ENCODE assay signal across 1 cellular context in the genomic region with DNA sequence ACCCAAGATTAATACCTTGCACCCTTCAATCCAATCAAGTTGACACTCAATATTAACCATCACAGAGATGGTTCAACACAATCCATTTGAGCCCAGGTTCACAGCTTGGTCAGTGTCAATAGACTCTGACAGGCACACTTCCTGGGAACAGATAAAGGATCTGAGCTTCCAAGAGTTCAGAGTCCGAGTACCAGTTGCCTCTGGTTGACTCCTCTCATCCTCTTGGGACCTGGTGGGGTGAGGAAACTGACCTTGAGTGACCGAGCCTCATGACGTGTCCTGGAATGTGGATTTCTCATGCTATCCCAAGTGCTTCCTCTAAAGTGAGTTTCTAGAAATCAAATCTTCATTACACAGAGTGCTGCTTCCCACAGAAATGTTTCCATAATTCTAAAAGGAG.
TF ChIP-seq lines count a peak whose summit lies in the region.

No MANE protein-coding gene starts in this region.

TF ChIP-seq in HepG2, 621 proteins besides CTCF, POLR2A, EP300 and RAD21 (continued from another document and continues in another):
- TF ChIP-seq TERF1 (CRISPR knock-in tag; IDR thresholded peaks at IDR 0.05) (no peak), RXRB (CRISPR knock-in tag; IDR thresholded peaks at IDR 0.05; ENCODE audit: borderline replicate concordance) (peak; percentile 97), GABPA (IDR thresholded peaks at IDR 0.05; ENCODE audit: low read depth, low read length) (no peak), GABPA (CRISPR knock-in tag; IDR thresholded peaks at IDR 0.05; ENCODE audit: low read depth) (peak; percentile 51; the same call in 1 of the 2 replicates), PHF20 (CRISPR knock-in tag; IDR thresholded peaks at IDR 0.05) (no peak), ARID3A (IDR thresholded peaks at IDR 0.05; ENCODE audit: low read depth, low read length) (peak; percentile 43; the same call in 1 of the 2 replicates), THAP11 (CRISPR knock-in tag; IDR thresholded peaks at IDR 0.05) (0 out of 2 replicates have a peak, but pooled peaks have one; percentile 41), TGIF2 (CRISPR knock-in tag; IDR thresholded peaks at IDR 0.05) (no peak), MIER2 (CRISPR knock-in tag; IDR thresholded peaks at IDR 0.05) (peak; percentile 74; the same call in 1 of the 2 replicates), ZNF558 (CRISPR knock-in tag; IDR thresholded peaks at IDR 0.05; ENCODE audit: borderline replicate concordance) (no peak), ZBTB21 (CRISPR knock-in tag; IDR thresholded peaks at IDR 0.05) (no peak), PBX3 (CRISPR knock-in tag; IDR thresholded peaks at IDR 0.05; ENCODE audit: borderline replicate concordance) (no peak), PAF1 (CRISPR knock-in tag; IDR thresholded peaks at IDR 0.05) (no peak), ZNF772 (CRISPR knock-in tag; IDR thresholded peaks at IDR 0.05) (0 out of 2 replicates have a peak, but pooled peaks have one; percentile 49), MAFK (conservative IDR thresholded peaks at IDR 0.05 in 1 of 2, IDR thresholded peaks at IDR 0.05 in 1 of 2; ENCODE audit: low read length in 2 of 2) (no peak), MEF2D (CRISPR knock-in tag; IDR thresholded peaks at IDR 0.05) (no peak), PHF5A (CRISPR knock-in tag; IDR thresholded peaks at IDR 0.05; ENCODE audit: low read depth, unreplicated experiment) (peak; percentile 70), STAG1 (CRISPR knock-in tag; IDR thresholded peaks at IDR 0.05) (no peak), TEAD3 (CRISPR knock-in tag; optimal IDR thresholded peaks at IDR 0.05; ENCODE audit: borderline replicate concordance) (peak; percentile 98), NR0B2 (CRISPR knock-in tag; IDR thresholded peaks at IDR 0.05) (no peak), HNF4G (IDR thresholded peaks at IDR 0.05; ENCODE audit: borderline replicate concordance, low read depth, low read length) (peak; percentile 74), HNF4G (CRISPR knock-in tag; IDR thresholded peaks at IDR 0.05; ENCODE audit: borderline replicate concordance, low read depth) (peak; percentile 86; the same call in 1 of the 2 replicates), LCORL (IDR thresholded peaks at IDR 0.05) (no peak; the same call in 1 of the 2 replicates), LCORL (CRISPR knock-in tag; IDR thresholded peaks at IDR 0.05) (0 out of 2 replicates have a peak, but pooled peaks have one; percentile 57), ZMYM2 (CRISPR knock-in tag; IDR thresholded peaks at IDR 0.05) (peak; percentile 75; the same call in 1 of the 2 replicates), ZNF614 (CRISPR knock-in tag; IDR thresholded peaks at IDR 0.05; ENCODE audit: borderline replicate concordance) (peak; percentile 89), MAZ (IDR thresholded peaks at IDR 0.05; ENCODE audit: borderline replicate concordance, low read depth, low read length) (no peak), MAZ (CRISPR knock-in tag; IDR thresholded peaks at IDR 0.05; ENCODE audit: low read depth) (0 out of 2 replicates have a peak, but pooled peaks have one; percentile 48), FUBP1 (CRISPR knock-in tag; IDR thresholded peaks at IDR 0.05; ENCODE audit: borderline replicate concordance) (no peak), ZMYM4 (CRISPR knock-in tag; IDR thresholded peaks at IDR 0.05) (peak; percentile 80), NR2F1 (CRISPR knock-in tag; IDR thresholded peaks at IDR 0.05) (peak in 1 of 2 experiments; percentile 59; a peak in 2 of 4 replicates), IKZF1 (IDR thresholded peaks at IDR 0.05) (no peak), ZNF710 (CRISPR knock-in tag; IDR thresholded peaks at IDR 0.05; ENCODE audit: borderline replicate concordance) (peak; percentile 51; the same call in 1 of the 2 replicates), ETV5 (CRISPR knock-in tag; IDR thresholded peaks at IDR 0.05; ENCODE audit: borderline replicate concordance) (peak; percentile 92), SP4 (CRISPR knock-in tag; IDR thresholded peaks at IDR 0.05) (no peak), SKI (IDR thresholded peaks at IDR 0.05; ENCODE audit: partially characterized antibody) (peak; percentile 54), CREB1 (IDR thresholded peaks at IDR 0.05) (peak; percentile 77), CREB1 (CRISPR knock-in tag; IDR thresholded peaks at IDR 0.05) (peak; percentile 40; the same call in 1 of the 2 replicates), FOSL2 (CRISPR knock-in tag; IDR thresholded peaks at IDR 0.05) (peak; percentile 81), ZNF574 (CRISPR knock-in tag; IDR thresholded peaks at IDR 0.05) (0 out of 2 replicates have a peak, but pooled peaks have one; percentile 16), SAFB2 (CRISPR knock-in tag; IDR thresholded peaks at IDR 0.05; ENCODE audit: borderline replicate concordance, low read depth) (no peak), PCBP1 (IDR thresholded peaks at IDR 0.05; ENCODE audit: borderline replicate concordance, low read depth, low read length) (no peak), DR1 (CRISPR knock-in tag; IDR thresholded peaks at IDR 0.05) (no peak), RELA (CRISPR knock-in tag; IDR thresholded peaks at IDR 0.05) (no peak), HDAC1 (CRISPR knock-in tag; IDR thresholded peaks at IDR 0.05) (peak; percentile 41; the same call in 1 of the 2 replicates), TBX3 (IDR thresholded peaks at IDR 0.05; ENCODE audit: borderline replicate concordance) (peak; percentile 23; the same call in 1 of the 2 replicates), ZNF331 (CRISPR knock-in tag; IDR thresholded peaks at IDR 0.05) (peak; percentile 73; the same call in 1 of the 2 replicates), ZBTB20 (CRISPR knock-in tag; IDR thresholded peaks at IDR 0.05; ENCODE audit: borderline replicate concordance, low read depth) (peak; percentile 19; the same call in 1 of the 2 replicates), ERF (CRISPR knock-in tag; IDR thresholded peaks at IDR 0.05) (peak; percentile 64; the same call in 1 of the 2 replicates)
- TF ChIP-seq, protein P1, sequence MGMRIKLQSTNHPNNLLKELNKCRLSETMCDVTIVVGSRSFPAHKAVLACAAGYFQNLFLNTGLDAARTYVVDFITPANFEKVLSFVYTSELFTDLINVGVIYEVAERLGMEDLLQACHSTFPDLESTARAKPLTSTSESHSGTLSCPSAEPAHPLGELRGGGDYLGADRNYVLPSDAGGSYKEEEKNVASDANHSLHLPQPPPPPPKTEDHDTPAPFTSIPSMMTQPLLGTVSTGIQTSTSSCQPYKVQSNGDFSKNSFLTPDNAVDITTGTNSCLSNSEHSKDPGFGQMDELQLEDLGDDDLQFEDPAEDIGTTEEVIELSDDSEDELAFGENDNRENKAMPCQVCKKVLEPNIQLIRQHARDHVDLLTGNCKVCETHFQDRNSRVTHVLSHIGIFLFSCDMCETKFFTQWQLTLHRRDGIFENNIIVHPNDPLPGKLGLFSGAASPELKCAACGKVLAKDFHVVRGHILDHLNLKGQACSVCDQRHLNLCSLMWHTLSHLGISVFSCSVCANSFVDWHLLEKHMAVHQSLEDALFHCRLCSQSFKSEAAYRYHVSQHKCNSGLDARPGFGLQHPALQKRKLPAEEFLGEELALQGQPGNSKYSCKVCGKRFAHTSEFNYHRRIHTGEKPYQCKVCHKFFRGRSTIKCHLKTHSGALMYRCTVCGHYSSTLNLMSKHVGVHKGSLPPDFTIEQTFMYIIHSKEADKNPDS (CRISPR knock-in tag; IDR thresholded peaks at IDR 0.05): peak; percentile 80; the same call in 1 of the 2 replicates
- TF ChIP-seq, protein P2, sequence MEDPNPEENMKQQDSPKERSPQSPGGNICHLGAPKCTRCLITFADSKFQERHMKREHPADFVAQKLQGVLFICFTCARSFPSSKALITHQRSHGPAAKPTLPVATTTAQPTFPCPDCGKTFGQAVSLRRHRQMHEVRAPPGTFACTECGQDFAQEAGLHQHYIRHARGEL (CRISPR knock-in tag; IDR thresholded peaks at IDR 0.05): no peak
- TF ChIP-seq, protein P3, sequence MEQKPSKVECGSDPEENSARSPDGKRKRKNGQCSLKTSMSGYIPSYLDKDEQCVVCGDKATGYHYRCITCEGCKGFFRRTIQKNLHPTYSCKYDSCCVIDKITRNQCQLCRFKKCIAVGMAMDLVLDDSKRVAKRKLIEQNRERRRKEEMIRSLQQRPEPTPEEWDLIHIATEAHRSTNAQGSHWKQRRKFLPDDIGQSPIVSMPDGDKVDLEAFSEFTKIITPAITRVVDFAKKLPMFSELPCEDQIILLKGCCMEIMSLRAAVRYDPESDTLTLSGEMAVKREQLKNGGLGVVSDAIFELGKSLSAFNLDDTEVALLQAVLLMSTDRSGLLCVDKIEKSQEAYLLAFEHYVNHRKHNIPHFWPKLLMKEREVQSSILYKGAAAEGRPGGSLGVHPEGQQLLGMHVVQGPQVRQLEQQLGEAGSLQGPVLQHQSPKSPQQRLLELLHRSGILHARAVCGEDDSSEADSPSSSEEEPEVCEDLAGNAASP (CRISPR knock-in tag; IDR thresholded peaks at IDR 0.05; ENCODE audit: borderline replicate concordance): peak; percentile 94
